ENCODE assay signal across 1 cellular context in genomic region chr1:152461544-152461943, GRCh38.
A peak's percentile ranks its signal among the peaks of the same experiment; 100 is the strongest.
TF ChIP-seq lines count a peak whose summit lies in the region.

No MANE protein-coding gene starts in this region.

TF ChIP-seq in HepG2, 621 proteins besides CTCF, POLR2A, EP300 and RAD21 (continued from another document):
- no peak for TF ChIP-seq NFE2L1 (CRISPR knock-in tag; IDR thresholded peaks at IDR 0.05; ENCODE audit: borderline replicate concordance)
- no peak for TF ChIP-seq USF2 (IDR thresholded peaks at IDR 0.05; ENCODE audit: low read depth, low read length)
- TF ChIP-seq USF2 (CRISPR knock-in tag; IDR thresholded peaks at IDR 0.05; ENCODE audit: borderline replicate concordance) = peak; percentile 28; the same call in 1 of the 2 replicates
- peak; percentile 85 for TF ChIP-seq ARID3A (IDR thresholded peaks at IDR 0.05; ENCODE audit: low read depth, low read length)
- TF ChIP-seq SRF (IDR thresholded peaks at IDR 0.05; ENCODE audit: low read depth, low read length) = peak; percentile 95
- TF ChIP-seq CEBPG (CRISPR knock-in tag; IDR thresholded peaks at IDR 0.05) = 0 out of 2 replicates have a peak, but pooled peaks have one; percentile 23
